Comparison of ENCODE assay signal across 20 cellular contexts in genomic region chr2:95297639-95298395, GRCh38. TPM values are rescaled to one million over a fixed set of nuclear protein-coding genes. Genes with fewer than 3 reads are reported as not detected.
DNase-seq lines count a peak whose midpoint lies in the region; ATAC-seq, FAIRE-seq and TF ChIP-seq lines count a peak whose summit lies in the region.
"Had no signal": no experiment of that assay in that cellular context is flagged by ENCODE, and none has a peak within 500 bp of the region (broad histone marks: within the 10 kb centered on the region; RNA-seq: fewer than 3 reads in every experiment).

No MANE protein-coding gene starts in this region.

- H3K4me3 Mint-ChIP-seq in HFFc6 = no peak overlapping the region
- H3K4me3 Mint-ChIP-seq: activated naive CD8-positive, alpha-beta T cell treated with anti-CD3 and anti-CD28 coated beads, Interleukin-2, amount 10 ng/mL, durations not matched to agents 7 days and 5 days; central memory CD8-positive, alpha-beta T cell; natural killer cell treated with Interleukin-12 subunit alpha and Interleukin-12 subunit beta and Interleukin-15 and Interleukin-18, amount 100 ng/mL, for 72 hours had no signal

- peak overlapping the region; percentile 19 to 55 for H3K27ac ChIP-seq in breast epithelium
- no peak overlapping the region for H3K27ac ChIP-seq in mammary epithelial cell (ENCODE audit: insufficient read depth, low read depth, low read length)
- H3K27ac ChIP-seq in vagina = peak overlapping the region; percentile 17
- H3K27ac ChIP-seq: left lung, sigmoid colon had no signal

- H3K9me3 ChIP-seq in breast epithelium (no peaks in the 10 kb centered on the region), mammary epithelial cell (replicated peaks; ENCODE audit: insufficient read depth, low read length) (no peaks in the 10 kb centered on the region), vagina (no peaks in the 10 kb centered on the region)
- H3K9me3 ChIP-seq: left lung, sigmoid colon had no signal

- H3K4me1 Mint-ChIP-seq in HFFc6 (ENCODE audit: low read depth) = no peaks in the 10 kb centered on the region
- H3K4me1 Mint-ChIP-seq: activated naive CD8-positive, alpha-beta T cell treated with anti-CD3 and anti-CD28 coated beads, Interleukin-2, amount 10 ng/mL, durations not matched to agents 7 days and 5 days had no signal

- no peak overlapping the region for H3K9ac ChIP-seq in mammary epithelial cell (ENCODE audit: insufficient read depth, low read length)

- TF ChIP-seq POLR2A in breast epithelium (IDR thresholded peaks at IDR 0.05) (no peak), vagina (IDR thresholded peaks at IDR 0.05) (no peak)

- dilution Hi-C loops in mammary epithelial cell (cut with HindIII; ENCODE audit: low sequenced_read_pairs) = no loop called here

- H3K36me3 ChIP-seq in breast epithelium (no peaks in the 10 kb centered on the region), mammary epithelial cell (ENCODE audit: insufficient read depth, low read length) (no peaks in the 10 kb centered on the region), bronchial epithelial cell (ENCODE audit: control insufficient read depth, insufficient read depth, low read length) (no peaks in the 10 kb centered on the region), vagina (no peaks in the 10 kb centered on the region)
- H3K36me3 ChIP-seq: left lung, sigmoid colon had no signal

- no peak for ATAC-seq in HG03108 (IDR thresholded peaks at IDR 0.05; ENCODE audit: unreplicated experiment)
- ATAC-seq: activated CD4-positive, CD25-positive, alpha-beta regulatory T cell treated with anti-CD3 and anti-CD28 coated beads, Interleukin-2, amount 50 U/mL, for 24 hours; esophagus mucosa; natural killer cell treated with Interleukin-12 subunit alpha and Interleukin-12 subunit beta and Interleukin-15 and Interleukin-18, amount 100 ng/mL, for 72 hours; Panc1 had no signal

- CTCF ChIA-PET in mammary epithelial cell (lab: Charles Lee; ENCODE audit: low non-redundant PET) = no interaction called here

- H3K27me3 Mint-ChIP-seq in HFFc6 (ENCODE audit: insufficient read depth) = peaks cover 34% of the 10 kb centered on the region
- H3K27me3 Mint-ChIP-seq: natural killer cell treated with Interleukin-12 subunit alpha and Interleukin-12 subunit beta and Interleukin-15 and Interleukin-18, amount 100 ng/mL, for 72 hours had no signal

- TF ChIP-seq CTCF in breast epithelium (IDR thresholded peaks at IDR 0.05) (no peak), mammary epithelial cell (conservative IDR thresholded peaks at IDR 0.05 in 1 of 2, IDR thresholded peaks at IDR 0.05 in 1 of 2; ENCODE audit: extremely low read depth in 1 of 2, insufficient read depth in 1 of 2, low read depth in 1 of 2, low read length in 2 of 2) (no peak), bronchial epithelial cell (IDR thresholded peaks at IDR 0.05; ENCODE audit: insufficient read depth, low read length, severe bottlenecking) (no peak), vagina (IDR thresholded peaks at IDR 0.05) (no peak), HFFc6 (IDR thresholded peaks at IDR 0.05) (no peak)

- H3K27me3 ChIP-seq in breast epithelium (no peaks in the 10 kb centered on the region), mammary epithelial cell (ENCODE audit: insufficient read depth, low read length) (peaks cover 5% of the 10 kb centered on the region), bronchial epithelial cell (ENCODE audit: control insufficient read depth, insufficient read depth, low read length) (peaks cover 15% of the 10 kb centered on the region), vagina (no peaks in the 10 kb centered on the region)

- intact Hi-C loops in breast epithelium (cut with DNase I; ENCODE audit: low total_unique reads) (no loop called here), mammary epithelial cell (cut with micrococcal nuclease) (no loop called here), vagina (cut with DNase I) (no loop called here)

- BruUV-seq in mammary epithelial cell (replicated peaks; lab: Mats Ljungman, UMichigan) = no TSS peak

- no peak for DNase-seq in breast epithelium (ENCODE audit: low spot score in 2 of 2)
- DNase-seq in mammary epithelial cell = no peak
- DNase-seq in bronchial epithelial cell (ENCODE audit: low read depth) = no peak
- DNase-seq in left kidney (ENCODE audit: low read depth, low spot score) = peak; percentile 47
- DNase-seq in vagina (ENCODE audit: extremely low spot score in 2 of 2) = no peak
- no peak for DNase-seq in HFFc6
- no peak for DNase-seq in NCI-H446 treated with DMSO at 0.1 percent for 48 hours (lab: John Stamatoyannopoulos, UW)
- DNase-seq: activated naive CD8-positive, alpha-beta T cell treated with anti-CD3 and anti-CD28 coated beads, Interleukin-2, amount 10 ng/mL, durations not matched to agents 7 days and 5 days; Caco-2; IMR-90; left lung; NCI-H510A; sigmoid colon; stimulated activated CD4-positive, alpha-beta T cell treated with anti-CD3 and anti-CD28 coated beads, Interleukin-4, amount 100 ng/mL, for 4 hours had no signal

- H2AFZ ChIP-seq in mammary epithelial cell (ENCODE audit: low read depth, low read length) = no peak overlapping the region

- H3K27ac Mint-ChIP-seq in HFFc6 = no peak overlapping the region
- H3K27ac Mint-ChIP-seq: activated naive CD8-positive, alpha-beta T cell treated with anti-CD3 and anti-CD28 coated beads, Interleukin-2, amount 10 ng/mL, durations not matched to agents 7 days and 5 days; natural killer cell treated with Interleukin-12 subunit alpha and Interleukin-12 subunit beta and Interleukin-15 and Interleukin-18, amount 100 ng/mL, for 72 hours had no signal

- WGBS in mammary epithelial cell (ENCODE audit: low coverage, missing lambda C conversion rate) = 79% methylated on average over 10 of the region's 11 CpGs

- no peak overlapping the region for H3K4me2 ChIP-seq in mammary epithelial cell (ENCODE audit: insufficient read depth, low read depth, low read length)

- FAIRE-seq in bronchial epithelial cell (lab: Jason Lieb, UNC) = peak; percentile 64

- H3K4me1 ChIP-seq in breast epithelium (peaks cover 0 to 4% of the 10 kb centered on the region in 2 donors), mammary epithelial cell (ENCODE audit: insufficient read depth, low read length) (peaks cover 7% of the 10 kb centered on the region), vagina (peaks cover 7% of the 10 kb centered on the region)
- H3K4me1 ChIP-seq: Caco-2, left lung had no signal

- no peaks in the 10 kb centered on the region for H3K79me2 ChIP-seq in mammary epithelial cell (ENCODE audit: insufficient read depth, low read length)

- in situ Hi-C loops in mammary epithelial cell (cut with MboI; ENCODE audit: low sequenced_read_pairs in 2 of 2) = no loop called here

- H4K20me1 ChIP-seq in mammary epithelial cell (ENCODE audit: insufficient read depth, low read length) = no peaks in the 10 kb centered on the region

- H3K4me3 ChIP-seq in breast epithelium = peak overlapping the region in 2 of 3 donors; percentile 47 to 60
- H3K4me3 ChIP-seq in mammary epithelial cell (replicated peaks in 1 of 3; ENCODE audit: insufficient read depth in 1 of 3, low read depth in 2 of 3, low read length in 3 of 3) = no peak overlapping the region
- H3K4me3 ChIP-seq in bronchial epithelial cell (ENCODE audit: low read depth, low read length) = no peak overlapping the region
- peak overlapping the region; percentile 40 for H3K4me3 ChIP-seq in vagina
- H3K4me3 ChIP-seq: left lung, sigmoid colon had no signal

- H3K9me3 Mint-ChIP-seq in HFFc6 = no peaks in the 10 kb centered on the region
- H3K9me3 Mint-ChIP-seq: activated naive CD8-positive, alpha-beta T cell treated with anti-CD3 and anti-CD28 coated beads, Interleukin-2, amount 10 ng/mL, durations not matched to agents 7 days and 5 days; central memory CD8-positive, alpha-beta T cell; natural killer cell treated with Interleukin-12 subunit alpha and Interleukin-12 subunit beta and Interleukin-15 and Interleukin-18, amount 100 ng/mL, for 72 hours had no signal

- no peaks in the 10 kb centered on the region for H3K36me3 Mint-ChIP-seq in HFFc6 (ENCODE audit: low read depth)
- H3K36me3 Mint-ChIP-seq: activated naive CD8-positive, alpha-beta T cell treated with anti-CD3 and anti-CD28 coated beads, Interleukin-2, amount 10 ng/mL, durations not matched to agents 7 days and 5 days; natural killer cell treated with Interleukin-12 subunit alpha and Interleukin-12 subunit beta and Interleukin-15 and Interleukin-18, amount 100 ng/mL, for 72 hours had no signal

RNA-seq across cellular contexts. Expression of gene KCNIP3, which starts 0.7 kb away (rescaled TPM):
- 10 to 100 TPM; 14.4 to 30.1 (median 15.1) TPM for total RNA-seq in breast epithelium
- 10 to 100 TPM in 1 of 2 donors, 1 to 10 TPM in 1; 4.8 to 14.8 TPM for total RNA-seq in mammary epithelial cell
- polyA plus RNA-seq in mammary epithelial cell = 5.4 TPM
- polyA minus RNA-seq in mammary epithelial cell = 3.7 TPM
- total RNA-seq in bronchial epithelial cell = under 0.01 and 0.51 TPM in 2 replicates
- total RNA-seq in vagina = 27.5 TPM
- 1 to 10 TPM in 2 of 6 experiments, under 1 TPM in 4; 0.56 to 2.4 (median 0.67) TPM for total RNA-seq in HFFc6 (2021; fragmentation: NEBNext Ultra II Directional; extraction: Animal tissue kit (Norgen Biotek cat#: 25700))
- total RNA-seq: activated naive CD8-positive, alpha-beta T cell treated with anti-CD3 and anti-CD28 coated beads, Interleukin-2, amount 10 ng/mL, durations not matched to agents 7 days and 5 days; Caco-2; natural killer cell treated with Interleukin-12 subunit alpha and Interleukin-12 subunit beta and Interleukin-15 and Interleukin-18, amount 100 ng/mL, for 72 hours had no signal

RNA-seq across cellular contexts. Expression of gene PROM2, which starts 23.6 kb away (rescaled TPM):
- 10 to 100 TPM in 2 of 3 donors, 1 to 10 TPM in 1; 1.4 to 48.8 (median 47.7) TPM for total RNA-seq in breast epithelium
- total RNA-seq in mammary epithelial cell = 10 to 100 TPM; 27.3 to 73.5 TPM
- 48.8 TPM for polyA plus RNA-seq in mammary epithelial cell
- polyA minus RNA-seq in mammary epithelial cell = 88.2 TPM
- total RNA-seq in bronchial epithelial cell = 10.8 and 41.6 TPM in 2 replicates
- total RNA-seq in vagina = 70.5 TPM
- total RNA-seq in HFFc6 (2021; fragmentation: NEBNext Ultra II Directional; extraction: Animal tissue kit (Norgen Biotek cat#: 25700)) = under 1 TPM in 5 of 6 experiments, not detected in 1; 0.12 to 0.68 (median 0.35) TPM
- total RNA-seq: IMR-90 had no signal

Comparison
In these comparisons a context has a peak if more than half of its experiments do, and no peak if none do; other contexts are left out.
1. H3K4me3 ChIP-seq: peak in breast epithelium (2 of 3) and vagina (2 of 2); none in mammary epithelial cell (0 of 3) and bronchial epithelial cell (single experiment).